In genomic region chr11:91295591-91295990, GRCh38 we compare ENCODE assay signal across 19 cellular contexts.
DNase-seq lines count a peak whose midpoint lies in the region; ATAC-seq and TF ChIP-seq lines count a peak whose summit lies in the region.
"Had no signal": no experiment of that assay in that cellular context is flagged by ENCODE, and none has a peak within 500 bp of the region (broad histone marks: within the 10 kb centered on the region; RNA-seq: fewer than 3 reads in every experiment).

No MANE protein-coding gene starts in this region.

- TF ChIP-seq CTCF in OCI-LY3 (IDR thresholded peaks at IDR 0.05; ENCODE audit: low read depth, low read length) = no peak

- peaks cover 60% of the 10 kb centered on the region for H3K4me1 ChIP-seq in OCI-LY3 (ENCODE audit: low read length)
- no peaks in the 10 kb centered on the region for H3K4me1 ChIP-seq in effector memory CD4-positive, alpha-beta T cell (ENCODE audit: control insufficient read depth, insufficient read depth, low read length, poor library complexity, severe bottlenecking)
- H3K4me1 ChIP-seq: esophagus squamous epithelium, vagina had no signal

- H3K27me3 ChIP-seq in OCI-LY3 (ENCODE audit: low read depth, low read length) = no peaks in the 10 kb centered on the region
- H3K27me3 ChIP-seq in effector memory CD4-positive, alpha-beta T cell (replicated peaks; ENCODE audit: control insufficient read depth, insufficient read depth, low read length, poor library complexity, severe bottlenecking) = no peaks in the 10 kb centered on the region
- H3K27me3 ChIP-seq: esophagus squamous epithelium, vagina had no signal

- H3K4me3 ChIP-seq in OCI-LY3 (ENCODE audit: low read length) = peak overlapping the region; percentile 27
- no peak overlapping the region for H3K4me3 ChIP-seq in effector memory CD4-positive, alpha-beta T cell (ENCODE audit: insufficient read depth, low read depth, low read length, poor library complexity, severe bottlenecking)
- H3K4me3 ChIP-seq: esophagus squamous epithelium, vagina had no signal

- no peaks in the 10 kb centered on the region for H4K20me1 ChIP-seq in OCI-LY3 (ENCODE audit: insufficient read depth, low read length)

- H3K79me2 ChIP-seq in OCI-LY3 (ENCODE audit: low read length) = no peaks in the 10 kb centered on the region

- TF ChIP-seq POLR2A in GM18505 (IDR thresholded peaks at IDR 0.05; ENCODE audit: borderline replicate concordance, extremely low read depth, insufficient read depth, insufficient read length) = no peak

- ATAC-seq in GM18505 (IDR thresholded peaks at IDR 0.05; ENCODE audit: unreplicated experiment) (peak; percentile 63), GM21390 (IDR thresholded peaks at IDR 0.05; ENCODE audit: unreplicated experiment) (peak; percentile 50), HG02981 (IDR thresholded peaks at IDR 0.05; ENCODE audit: unreplicated experiment) (peak; percentile 64), GM21619 (IDR thresholded peaks at IDR 0.05; ENCODE audit: unreplicated experiment) (no peak), GM18511 (IDR thresholded peaks at IDR 0.05; ENCODE audit: unreplicated experiment) (no peak)
- ATAC-seq: activated naive CD8-positive, alpha-beta T cell treated with anti-CD3 and anti-CD28 coated beads, Interleukin-2, amount 50 U/mL, for 24 hours; sciatic nerve; T-helper 17 cell had no signal

- DNase-seq in effector memory CD4-positive, alpha-beta T cell = no peak
- no peak for DNase-seq in NCI-H1092 (lab: John Stamatoyannopoulos, UW)
- DNase-seq: activated B cell treated with CpG ODN at 0.5 μM for 24 hours; activated naive CD8-positive, alpha-beta T cell treated with anti-CD3 and anti-CD28 coated beads, Interleukin-2, amount 50 U/mL, for 24 hours; CD4-positive, CD25-positive, alpha-beta regulatory T cell; effector CD4-positive, alpha-beta T cell; esophagus squamous epithelium; NCI-H1694 treated with DMSO at 0.1 percent for 48 hours; NCI-H345; SHP77; T-helper 17 cell had no signal

- H3K9ac ChIP-seq in OCI-LY3 (ENCODE audit: low read length) = peak overlapping the region; percentile 35; the same call in 1 of the 2 replicates

- H3K36me3 ChIP-seq in OCI-LY3 (replicated peaks; ENCODE audit: low read depth, low read length) = peaks cover 31% of the 10 kb centered on the region
- H3K36me3 ChIP-seq in effector memory CD4-positive, alpha-beta T cell (ENCODE audit: control insufficient read depth, insufficient read depth, low read length) = no peaks in the 10 kb centered on the region
- H3K36me3 ChIP-seq: esophagus squamous epithelium, vagina had no signal

- H3K27ac ChIP-seq in OCI-LY3 (ENCODE audit: low read length) = peak overlapping the region; percentile 85
- no peak overlapping the region for H3K27ac ChIP-seq in effector memory CD4-positive, alpha-beta T cell (ENCODE audit: insufficient read depth, low read length, poor library complexity, severe bottlenecking)
- H3K27ac ChIP-seq: esophagus squamous epithelium, vagina had no signal

- H2AFZ ChIP-seq in OCI-LY3 (ENCODE audit: low read depth, low read length) = peak overlapping the region; percentile 67

- H3K4me2 ChIP-seq in OCI-LY3 (ENCODE audit: low read length) = peak overlapping the region; percentile 62

- H3K9me3 ChIP-seq in OCI-LY3 (ENCODE audit: insufficient read depth, low read length) = 0 out of 2 replicates have a peak, but pooled peaks cover 4% of the 10 kb centered on the region
- no peaks in the 10 kb centered on the region for H3K9me3 ChIP-seq in effector memory CD4-positive, alpha-beta T cell (ENCODE audit: control insufficient read depth, low read length)
- H3K9me3 ChIP-seq: esophagus squamous epithelium, vagina had no signal

Comparison
In these comparisons a context has a peak if more than half of its experiments do, and no peak if none do; other contexts are left out.
1. ATAC-seq: peak in GM18505 (single experiment), GM21390 (single experiment) and HG02981 (single experiment); none in GM21619 (single experiment) and GM18511 (single experiment).